In genomic region chr2:191386938-191387536, GRCh38 we compare ENCODE assay signal across 12 cellular contexts.
DNase-seq lines count a peak whose midpoint lies in the region; ATAC-seq, FAIRE-seq and TF ChIP-seq lines count a peak whose summit lies in the region.
"Had no signal": no experiment of that assay in that cellular context is flagged by ENCODE, and none has a peak within 500 bp of the region (broad histone marks: within the 10 kb centered on the region; RNA-seq: fewer than 3 reads in every experiment).

No MANE protein-coding gene starts in this region.

- no peaks in the 10 kb centered on the region for H3K4me1 Mint-ChIP-seq in stimulated activated effector memory CD8-positive, alpha-beta T cell treated with anti-CD3 and anti-CD28 coated beads, Interleukin-12 subunit alpha, Interleukin-12 subunit beta, amount 100 ng/mL, for 72 hours
- H3K4me1 Mint-ChIP-seq: central memory CD8-positive, alpha-beta T cell had no signal

- no peak overlapping the region for H3K4me3 Mint-ChIP-seq in stimulated activated effector memory CD8-positive, alpha-beta T cell treated with anti-CD3 and anti-CD28 coated beads, Interleukin-12 subunit alpha, Interleukin-12 subunit beta, amount 100 ng/mL, for 72 hours
- H3K4me3 Mint-ChIP-seq: central memory CD8-positive, alpha-beta T cell had no signal

- H3K27ac ChIP-seq in SK-N-SH (ENCODE audit: low read depth in 2 of 2, low read length in 1 of 2) = peak overlapping the region in 1 of 2 experiments; percentile 57; a peak in 3 of 4 replicates
- H3K27ac ChIP-seq: vagina had no signal

- ATAC-seq in stimulated activated effector memory CD8-positive, alpha-beta T cell treated with anti-CD3 and anti-CD28 coated beads, Interleukin-12 subunit alpha, Interleukin-12 subunit beta, amount 100 ng/mL, for 72 hours = peak; percentile 61
- ATAC-seq in GM18873 (IDR thresholded peaks at IDR 0.05; ENCODE audit: low FRiP score, unreplicated experiment) = no peak

- CTCF ChIA-PET in SK-N-SH (lab: Yijun Ruan, JAX) = interaction anchor here (2.0 kb wide), 1 partner anchor 22 kb away, joined by 5 read pairs; no protein-coding TSS in a partner anchor

- H3K36me3 Mint-ChIP-seq in stimulated activated effector memory CD8-positive, alpha-beta T cell treated with anti-CD3 and anti-CD28 coated beads, Interleukin-12 subunit alpha, Interleukin-12 subunit beta, amount 100 ng/mL, for 72 hours = no peaks in the 10 kb centered on the region

- no peaks in the 10 kb centered on the region for H3K27me3 ChIP-seq in SK-N-SH (ENCODE audit: insufficient read depth)
- H3K27me3 ChIP-seq: vagina had no signal

- H3K79me2 ChIP-seq in SK-N-SH (ENCODE audit: insufficient read depth) = no peaks in the 10 kb centered on the region

- H3F3A ChIP-seq in SK-N-SH (replicated peaks; ENCODE audit: insufficient read depth) = peaks cover 5% of the 10 kb centered on the region

- H3K4me2 ChIP-seq in SK-N-SH = no peak overlapping the region

- H4K20me1 ChIP-seq in SK-N-SH (ENCODE audit: insufficient read depth) = no peaks in the 10 kb centered on the region

- H3K9me3 Mint-ChIP-seq in stimulated activated effector memory CD8-positive, alpha-beta T cell treated with anti-CD3 and anti-CD28 coated beads, Interleukin-12 subunit alpha, Interleukin-12 subunit beta, amount 100 ng/mL, for 72 hours = no peaks in the 10 kb centered on the region
- H3K9me3 Mint-ChIP-seq: central memory CD8-positive, alpha-beta T cell had no signal

- no peak overlapping the region for H3K4me3 ChIP-seq in SK-N-SH (ENCODE audit: low read depth in 2 of 2, low read length in 1 of 2)
- H3K4me3 ChIP-seq: vagina had no signal

- peaks cover 33 to 77% of the 10 kb centered on the region in 2 experiments for H3K36me3 ChIP-seq in SK-N-SH (replicated peaks in 1 of 2; ENCODE audit: control insufficient read depth in 1 of 2, insufficient read depth in 2 of 2, low read length in 1 of 2)

- H3K9me3 ChIP-seq in SK-N-SH = no peaks in the 10 kb centered on the region
- H3K9me3 ChIP-seq: vagina had no signal

- TF ChIP-seq POLR2A in GM12891 (IDR thresholded peaks at IDR 0.05; ENCODE audit: low read depth, low read length) = no peak

- no peak; a peak in 1 of 4 replicates for TF ChIP-seq EP300 in SK-N-SH (IDR thresholded peaks at IDR 0.05; ENCODE audit: borderline replicate concordance in 1 of 2, low read depth in 1 of 2, low read length in 1 of 2)

- H3K4me1 ChIP-seq in SK-N-SH (ENCODE audit: control insufficient read depth in 1 of 2, insufficient read depth in 2 of 2, low read depth in 1 of 2, low read length in 1 of 2) = peaks cover 0 to 5% of the 10 kb centered on the region in 2 experiments; a peak in 3 of 4 replicates
- H3K4me1 ChIP-seq: vagina had no signal

- POLR2A ChIA-PET in SK-N-SH (lab: Yijun Ruan, JAX) = no interaction called here

- DNase-seq in GM12891 (ENCODE audit: insufficient read length, low spot score) (no peak), SK-N-SH (no peak), fibroblast of peridontal ligament (ENCODE audit: extremely low read depth) (peak; percentile 91), NK-92 (lab: John Stamatoyannopoulos, UW; ENCODE audit: unreplicated experiment) (no peak), activated gamma-delta T cell (lab: John Stamatoyannopoulos, UW) (no peak)
- no peak for DNase-seq in stimulated activated effector memory CD8-positive, alpha-beta T cell treated with anti-CD3 and anti-CD28 coated beads, Interleukin-12 subunit alpha, Interleukin-12 subunit beta, amount 100 ng/mL, for 72 hours (ENCODE audit: low spot score in 2 of 2)
- DNase-seq: activated T-cell treated with anti-CD3 and anti-CD28 coated beads for 4 hours, glutamatergic neuron, NCI-H1694 had no signal

- no peak for TF ChIP-seq CTCF in SK-N-SH (IDR thresholded peaks at IDR 0.05)

- no peak overlapping the region for H3K27ac Mint-ChIP-seq in stimulated activated effector memory CD8-positive, alpha-beta T cell treated with anti-CD3 and anti-CD28 coated beads, Interleukin-12 subunit alpha, Interleukin-12 subunit beta, amount 100 ng/mL, for 72 hours

- no peak overlapping the region for H3K9ac ChIP-seq in SK-N-SH

- no peaks in the 10 kb centered on the region for H3K9me2 ChIP-seq in SK-N-SH

- H2AFZ ChIP-seq in SK-N-SH (ENCODE audit: low read depth) = no peak overlapping the region

- TF ChIP-seq RAD21 in SK-N-SH (IDR thresholded peaks at IDR 0.05; ENCODE audit: low read length) = no peak

- FAIRE-seq in GM12891 (lab: Jason Lieb, UNC) = peak; percentile 13

- WGBS in SK-N-SH (ENCODE audit: low lambda C conversion rate) = 90% methylated on average over 5 of the region's 7 CpGs

TF ChIP-seq in GM12891, 5 proteins besides CTCF, POLR2A, EP300 and RAD21:
- TF ChIP-seq POU2F2 (IDR thresholded peaks at IDR 0.05; ENCODE audit: low read depth, low read length) (no peak), SPI1 (IDR thresholded peaks at IDR 0.05; ENCODE audit: low read depth, low read length) (no peak), POLR2AphosphoS5 (IDR thresholded peaks at IDR 0.05; ENCODE audit: low read depth, low read length) (no peak), PAX5 (IDR thresholded peaks at IDR 0.05; ENCODE audit: insufficient read depth, low read length, severe bottlenecking) (no peak), TAF1 (IDR thresholded peaks at IDR 0.05; ENCODE audit: low read depth, low read length) (no peak)
TF ChIP-seq in GM12891: peak in this region for 0.

TF ChIP-seq in SK-N-SH, 30 proteins besides CTCF, POLR2A, EP300 and RAD21:
- TF ChIP-seq FOSL2 (IDR thresholded peaks at IDR 0.05; ENCODE audit: borderline replicate concordance, low read depth) (peak; percentile 37; the same call in 1 of the 2 replicates), PBX3 (IDR thresholded peaks at IDR 0.05) (peak; percentile 22; the same call in 1 of the 2 replicates), TCF12 (IDR thresholded peaks at IDR 0.05) (peak; percentile 26; the same call in 1 of the 2 replicates), IRF3 (IDR thresholded peaks at IDR 0.05; ENCODE audit: low read depth, low read length) (no peak), JUND (IDR thresholded peaks at IDR 0.05) (peak; percentile 20; the same call in 1 of the 2 replicates)
